ENCODE assay signal across 33 cellular contexts in the genomic region with DNA sequence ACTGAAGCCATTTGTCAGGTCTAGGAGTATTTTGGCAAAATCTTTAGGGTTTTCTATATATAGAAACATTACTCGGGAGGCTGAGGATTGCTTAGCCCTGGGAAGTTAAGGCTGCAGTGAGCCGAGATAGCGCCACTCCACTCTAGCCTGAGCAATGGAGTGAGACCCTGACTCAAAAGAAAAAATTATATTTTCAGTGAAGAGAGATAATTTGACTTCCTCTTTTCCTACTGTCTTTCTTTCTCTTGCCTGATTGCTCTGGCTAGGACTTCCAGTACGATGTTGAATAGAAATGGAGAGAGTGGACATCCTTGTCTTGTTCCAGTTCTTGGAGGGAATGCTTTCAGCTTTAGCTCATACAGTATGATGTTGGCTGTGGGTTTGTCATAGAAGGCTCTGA.
"Had no signal": no experiment of that assay in that cellular context is flagged by ENCODE, and none has a peak within 500 bp of the region (broad histone marks: within the 10 kb centered on the region; RNA-seq: fewer than 3 reads in every experiment).

No MANE protein-coding gene starts in this region.

- FAIRE-seq: astrocyte, bronchial epithelial cell had no signal

- H3K27me3 ChIP-seq: adrenal gland, ascending aorta, body of pancreas, brain microvascular endothelial cell, breast epithelium had no signal

- H3K27ac ChIP-seq: adrenal gland, ascending aorta, body of pancreas, brain microvascular endothelial cell, breast epithelium, cardiac muscle cell had no signal

- H3K9me3 ChIP-seq: adrenal gland, ascending aorta, body of pancreas, breast epithelium had no signal

- H3K4me3 ChIP-seq: adrenal gland, ascending aorta, body of pancreas, breast epithelium, cardiac muscle cell had no signal

- ATAC-seq: activated naive CD4-positive, alpha-beta T cell treated with anti-CD3 and anti-CD28 coated beads, Interleukin-2, amount 50 U/mL, for 72 hours; activated naive CD8-positive, alpha-beta T cell treated with anti-CD3 and anti-CD28 coated beads, Interleukin-2, amount 50 U/mL, for 24 hours; activated T-cell treated with anti-CD3 and anti-CD28 coated beads, Interleukin-2, amount 50 U/mL, for 4 hours; activated T-cell treated with anti-CD3 and anti-CD28 coated beads, Interleukin-2, amount 50 U/mL, for 72 hours; activated T-helper 17 cell treated with anti-CD3 and anti-CD28 coated beads, Interleukin-2, amount 50 U/mL, for 72 hours; body of pancreas had no signal

- DNase-seq: activated effector memory CD4-positive, alpha-beta T cell treated with anti-CD3 and anti-CD28 coated beads, Interleukin-2, amount 50 U/mL, for 16 hours; activated effector memory CD4-positive, alpha-beta T cell treated with Interleukin-2 at 50 U/mL for 16 hours; activated gamma-delta T cell; activated gamma-delta T cell treated with Interleukin-2 at 50 U/mL for 16 hours; activated naive CD4-positive, alpha-beta T cell; activated naive CD4-positive, alpha-beta T cell treated with anti-CD3 and anti-CD28 coated beads for 36 hours; activated naive CD4-positive, alpha-beta T cell treated with anti-CD3 and anti-CD28 coated beads, Interleukin-2, amount 10 ng/mL, durations not matched to agents 7 days and 5 days; activated naive CD4-positive, alpha-beta T cell treated with anti-CD3 and anti-CD28 coated beads, Interleukin-2, amount 50 U/mL, for 16 hours; activated naive CD4-positive, alpha-beta T cell treated with Interleukin-2 at 50 U/mL for 16 hours; activated naive CD8-positive, alpha-beta T cell treated with anti-CD3 and anti-CD28 coated beads for 36 hours; activated naive CD8-positive, alpha-beta T cell treated with anti-CD3 and anti-CD28 coated beads, Interleukin-2, amount 10 ng/mL, durations not matched to agents 7 days and 5 days; activated naive CD8-positive, alpha-beta T cell treated with anti-CD3 and anti-CD28 coated beads, Interleukin-2, amount 50 U/mL, for 24 hours; activated T-cell treated with anti-CD3 and anti-CD28 coated beads, Interleukin-2, amount 50 U/mL, for 24 hours; activated T-cell treated with anti-CD3 and anti-CD28 coated beads, Interleukin-2, amount 50 U/mL, for 4 hours; activated T-cell treated with anti-CD3 and anti-CD28 coated beads, Interleukin-2, amount 50 U/mL, for 48 hours; activated T-cell treated with anti-CD3 and anti-CD28 coated beads, Interleukin-2, amount 50 U/mL, for 72 hours; adrenal gland; amniotic stem cell; amygdala; anterior cingulate cortex; aorta; body of pancreas; brain microvascular endothelial cell; caudate nucleus; central memory CD4-positive, alpha-beta T cell; cerebellar nuclear complex had no signal

- H3K4me1 ChIP-seq: ascending aorta, breast epithelium had no signal

- H3K36me3 ChIP-seq: adrenal gland, ascending aorta, brain microvascular endothelial cell, breast epithelium, cardiac muscle cell had no signal
